In genomic region chr4:49149006-49149975, GRCh38 we compare ENCODE assay signal across 8 cellular contexts.
DNase-seq lines count a peak whose midpoint lies in the region; ATAC-seq and TF ChIP-seq lines count a peak whose summit lies in the region.
"Not testable (repeated sequence)": the region's sequence is repeated elsewhere in the genome, so short reads cannot be mapped to it uniquely, and the experiment has no call there.

No MANE protein-coding gene starts in this region.

- H3K4me3 ChIP-seq in GM12865 (ENCODE audit: low read depth, low read length); fibroblast of the aortic adventitia (ENCODE audit: low read depth, low read length): not testable (repeated sequence)
- peak overlapping the region in 2 of 3 donors; percentile 12 to 23 for H3K4me3 ChIP-seq in liver (ENCODE audit: low read depth in 1 of 3, low read length in 3 of 3)

- H3K9ac ChIP-seq in liver (ENCODE audit: low read depth in 1 of 2, low read length in 2 of 2) = not testable (repeated sequence)

- H3K4me1 Mint-ChIP-seq in activated naive CD8-positive, alpha-beta T cell treated with anti-CD3 and anti-CD28 coated beads, Interleukin-2, amount 50 U/mL, for 24 hours; stimulated activated naive CD8-positive, alpha-beta T cell treated with anti-CD3 and anti-CD28 coated beads, Interleukin-15, Interleukin-2, amounts not matched to agents 100 ng/mL and 50 ng/mL, for 24 hours (ENCODE audit: low read depth): not testable (repeated sequence)

- not testable (repeated sequence) for H3K4me1 ChIP-seq in liver (ENCODE audit: control insufficient read depth in 4 of 4, insufficient read depth in 4 of 4, low read length in 3 of 4)

- not testable (repeated sequence) for H3K27ac ChIP-seq in liver (ENCODE audit: low read depth in 1 of 2, low read length in 2 of 2)

- H3K9me3 ChIP-seq in liver (ENCODE audit: control insufficient read depth in 4 of 4, low read length in 3 of 4) = peaks cover 28 to 92% (median 71%) of the 10 kb centered on the region in 4 donors

- peak; percentile 75 for ATAC-seq in GM21526 (IDR thresholded peaks at IDR 0.05; ENCODE audit: low FRiP score, unreplicated experiment)
- peak; percentile 85 for ATAC-seq in HG03064 (IDR thresholded peaks at IDR 0.05; ENCODE audit: low read depth, unreplicated experiment)
- ATAC-seq in activated naive CD8-positive, alpha-beta T cell treated with anti-CD3 and anti-CD28 coated beads, Interleukin-2, amount 50 U/mL, for 24 hours = peak; percentile 79

- not testable (repeated sequence) for H3K36me3 ChIP-seq in liver (ENCODE audit: control insufficient read depth in 4 of 4, insufficient read depth in 3 of 4, low read depth in 1 of 4, low read length in 3 of 4)

- not testable (repeated sequence) for H3K27me3 Mint-ChIP-seq in activated naive CD8-positive, alpha-beta T cell treated with anti-CD3 and anti-CD28 coated beads, Interleukin-2, amount 50 U/mL, for 24 hours; stimulated activated naive CD8-positive, alpha-beta T cell treated with anti-CD3 and anti-CD28 coated beads, Interleukin-15, Interleukin-2, amounts not matched to agents 100 ng/mL and 50 ng/mL, for 24 hours

- peaks cover 74% of the 10 kb centered on the region for H3K36me3 Mint-ChIP-seq in activated naive CD8-positive, alpha-beta T cell treated with anti-CD3 and anti-CD28 coated beads, Interleukin-2, amount 50 U/mL, for 24 hours (ENCODE audit: low read depth)
- H3K36me3 Mint-ChIP-seq in stimulated activated naive CD8-positive, alpha-beta T cell treated with anti-CD3 and anti-CD28 coated beads, Interleukin-15, Interleukin-2, amounts not matched to agents 100 ng/mL and 50 ng/mL, for 24 hours (ENCODE audit: low read depth) = peaks cover 64% of the 10 kb centered on the region

- not testable (repeated sequence) for TF ChIP-seq CTCF in GM12865 (IDR thresholded peaks at IDR 0.05; ENCODE audit: insufficient read depth, low read depth, low read length, missing control alignments); fibroblast of the aortic adventitia (IDR thresholded peaks at IDR 0.05; ENCODE audit: insufficient read depth, low read length); liver (IDR thresholded peaks at IDR 0.05; ENCODE audit: low read depth, low read length, missing input control)

- WGBS in liver = 63% methylated on average over 21 of the region's 21 CpGs

- DNase-seq in GM12865 (ENCODE audit: low read depth) = peak; percentile 72
- peak; percentile 87 for DNase-seq in LoVo (ENCODE audit: low spot score)
- not testable (repeated sequence) for DNase-seq in activated naive CD8-positive, alpha-beta T cell treated with anti-CD3 and anti-CD28 coated beads, Interleukin-2, amount 50 U/mL, for 24 hours
- peak; percentile 85 for DNase-seq in fibroblast of the aortic adventitia (ENCODE audit: low read depth)

- peaks cover 77% of the 10 kb centered on the region for H3K9me3 Mint-ChIP-seq in activated naive CD8-positive, alpha-beta T cell treated with anti-CD3 and anti-CD28 coated beads, Interleukin-2, amount 50 U/mL, for 24 hours
- peaks cover 51% of the 10 kb centered on the region for H3K9me3 Mint-ChIP-seq in stimulated activated naive CD8-positive, alpha-beta T cell treated with anti-CD3 and anti-CD28 coated beads, Interleukin-15, Interleukin-2, amounts not matched to agents 100 ng/mL and 50 ng/mL, for 24 hours

- H3K27me3 ChIP-seq in liver (ENCODE audit: control insufficient read depth in 4 of 4, insufficient read depth in 4 of 4, low read length in 3 of 4) = not testable (repeated sequence)

- H3K4me3 Mint-ChIP-seq in activated naive CD8-positive, alpha-beta T cell treated with anti-CD3 and anti-CD28 coated beads, Interleukin-2, amount 50 U/mL, for 24 hours; stimulated activated naive CD8-positive, alpha-beta T cell treated with anti-CD3 and anti-CD28 coated beads, Interleukin-15, Interleukin-2, amounts not matched to agents 100 ng/mL and 50 ng/mL, for 24 hours: not testable (repeated sequence)

- TF ChIP-seq RAD21 in liver (IDR thresholded peaks at IDR 0.05) = not testable (repeated sequence)

- H3K27ac Mint-ChIP-seq in activated naive CD8-positive, alpha-beta T cell treated with anti-CD3 and anti-CD28 coated beads, Interleukin-2, amount 50 U/mL, for 24 hours = peak overlapping the region; percentile 0
- peak overlapping the region; percentile 0 for H3K27ac Mint-ChIP-seq in stimulated activated naive CD8-positive, alpha-beta T cell treated with anti-CD3 and anti-CD28 coated beads, Interleukin-15, Interleukin-2, amounts not matched to agents 100 ng/mL and 50 ng/mL, for 24 hours
